Comparison of ENCODE assay signal across 28 cellular contexts in the genomic region with DNA sequence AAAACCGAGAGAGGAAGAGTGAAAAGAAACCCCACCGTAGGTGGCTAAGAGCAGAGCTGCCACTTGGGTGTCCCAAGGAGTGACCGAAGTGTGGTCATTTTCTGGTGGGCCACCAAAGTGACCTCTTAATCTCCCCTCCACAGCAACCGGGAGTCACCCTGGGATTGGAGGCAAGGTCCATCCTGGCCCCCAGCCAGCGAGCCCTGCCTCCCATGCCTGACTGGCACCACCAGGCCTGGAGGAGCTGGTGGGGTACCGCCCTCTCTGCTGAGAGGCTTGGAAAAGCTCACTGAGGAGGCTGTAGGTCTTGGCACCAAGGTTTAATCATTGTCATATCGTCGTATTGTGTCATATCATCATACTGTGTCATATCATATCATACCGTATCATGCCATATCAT.
"Had no signal": no experiment of that assay in that cellular context is flagged by ENCODE, and none has a peak within 500 bp of the region (broad histone marks: within the 10 kb centered on the region; RNA-seq: fewer than 3 reads in every experiment).

No MANE protein-coding gene starts in this region.

- H3K27me3 ChIP-seq: esophagus muscularis mucosa, foreskin keratinocyte, gastroesophageal sphincter, suprapubic skin, transverse colon, upper lobe of right lung, uterus had no signal

- H3K36me3 Mint-ChIP-seq: mesothelial cell of epicardium had no signal

- ATAC-seq: foreskin keratinocyte; gastroesophageal sphincter; mucosa of descending colon; natural killer cell treated with Interleukin-12 subunit alpha and Interleukin-12 subunit beta and Interleukin-15 and Interleukin-18, amount 100 ng/mL, for 72 hours; sciatic nerve; stimulated activated naive CD8-positive, alpha-beta T cell treated with anti-CD3 and anti-CD28 coated beads, Interleukin-15, amount 100 ng/mL, for 72 hours; upper lobe of right lung had no signal

- H3K4me1 ChIP-seq: esophagus muscularis mucosa, foreskin keratinocyte, gastroesophageal sphincter, parathyroid adenoma, suprapubic skin, transverse colon, upper lobe of right lung, uterus had no signal

- H3K9me3 ChIP-seq: transverse colon, upper lobe of right lung, uterus had no signal

- H3K27ac ChIP-seq: coronary artery, esophagus muscularis mucosa, foreskin keratinocyte, gastroesophageal sphincter, parathyroid adenoma, suprapubic skin, transverse colon, upper lobe of right lung, uterus had no signal

- H3K4me3 Mint-ChIP-seq: immature natural killer cell; mesothelial cell of epicardium; naive B cell; natural killer cell treated with Interleukin-12 subunit alpha and Interleukin-12 subunit beta and Interleukin-15 and Interleukin-18, amount 100 ng/mL, for 72 hours; neural crest cell; stimulated activated naive CD8-positive, alpha-beta T cell treated with anti-CD3 and anti-CD28 coated beads, Interleukin-15, amount 100 ng/mL, for 72 hours had no signal

- H3K4me3 ChIP-seq: coronary artery, esophagus muscularis mucosa, gastroesophageal sphincter, mucosa of descending colon, smooth muscle cell, suprapubic skin, transverse colon, upper lobe of right lung, uterus had no signal

- H3K27me3 Mint-ChIP-seq: natural killer cell treated with Interleukin-12 subunit alpha and Interleukin-12 subunit beta and Interleukin-15 and Interleukin-18, amount 100 ng/mL, for 72 hours; progenitor cell of endocrine pancreas; stimulated activated naive CD8-positive, alpha-beta T cell treated with anti-CD3 and anti-CD28 coated beads, Interleukin-15, amount 100 ng/mL, for 72 hours had no signal

- H3K36me3 ChIP-seq: esophagus muscularis mucosa, gastroesophageal sphincter, suprapubic skin, transverse colon, upper lobe of right lung, uterus had no signal

- H3K4me1 Mint-ChIP-seq: mesothelial cell of epicardium, neural crest cell had no signal

- H3K27ac Mint-ChIP-seq: immature natural killer cell; mesothelial cell of epicardium; progenitor cell of endocrine pancreas; stimulated activated naive CD8-positive, alpha-beta T cell treated with anti-CD3 and anti-CD28 coated beads, Interleukin-15, amount 100 ng/mL, for 72 hours had no signal

- DNase-seq: dermis blood vessel endothelial cell; effector memory CD4-positive, alpha-beta T cell; foreskin keratinocyte; hypothalamus; immature natural killer cell; mesenchymal stem cell; mucosa of descending colon; naive B cell; stimulated activated CD4-positive, alpha-beta T cell treated with anti-CD3 and anti-CD28 coated beads, Interleukin-12 subunit alpha, Interleukin-12 subunit beta, amount 100 ng/mL, for 4 hours; stimulated activated CD4-positive, alpha-beta T cell treated with anti-CD3 and anti-CD28 coated beads, Interleukin-1b, Interleukin-23, amount 100 ng/mL, for 48 hours; stimulated activated CD4-positive, alpha-beta T cell treated with anti-CD3 and anti-CD28 coated beads, Interleukin-4, amount 100 ng/mL, for 1 hour; stimulated activated CD8-positive, alpha-beta memory T cell treated with anti-CD3 and anti-CD28 coated beads, Interleukin-4, amount 100 ng/mL, for 48 hours; stimulated activated naive CD4-positive, alpha-beta T cell; stimulated activated naive CD8-positive, alpha-beta T cell treated with anti-CD3 and anti-CD28 coated beads, Interleukin-15, amount 100 ng/mL, for 72 hours; transverse colon; upper lobe of right lung; uterus had no signal
